In the genomic region with DNA sequence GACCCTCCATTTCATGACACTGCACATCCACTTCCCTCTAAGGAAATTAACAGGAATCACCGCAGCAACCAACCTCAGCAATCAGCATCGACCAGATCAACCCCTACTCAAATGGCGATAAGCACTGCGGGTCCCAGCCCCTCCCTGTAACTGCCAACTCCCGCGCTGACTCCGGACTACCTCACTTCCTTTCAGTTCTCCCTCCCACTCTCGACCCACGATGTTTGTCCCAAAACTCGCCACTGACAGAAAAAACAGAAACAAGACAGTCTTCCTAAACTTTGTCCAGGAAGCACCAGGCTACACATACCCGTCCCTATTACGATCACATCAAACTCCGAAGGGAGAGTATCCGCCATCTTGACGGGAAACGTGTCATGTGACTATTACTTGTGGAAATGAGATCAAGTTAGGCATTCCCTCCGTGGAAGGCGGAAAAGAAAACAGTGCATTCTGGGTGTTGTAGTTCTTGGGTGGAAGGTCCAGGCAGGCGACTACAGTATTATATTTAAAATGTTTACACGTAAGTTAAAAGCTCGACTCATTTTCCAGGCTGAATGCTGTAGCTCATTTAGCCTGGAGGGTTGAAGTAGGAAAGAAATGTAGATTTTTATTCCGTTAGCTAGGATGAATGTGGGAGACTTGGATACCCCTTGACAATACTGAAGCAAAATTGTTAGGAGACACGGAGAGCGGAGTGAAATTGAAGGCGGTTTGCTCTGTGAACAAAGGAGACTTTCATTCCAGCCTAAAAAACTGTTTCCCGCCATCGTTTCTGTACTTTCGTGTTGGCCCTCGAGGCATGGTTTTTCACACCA, we compare ENCODE assay signal across 8 cellular contexts. TPM values are rescaled to one million over a fixed set of nuclear protein-coding genes. Genes with fewer than 3 reads are reported as not detected.
DNase-seq lines count a peak whose midpoint lies in the region; ATAC-seq and TF ChIP-seq lines count a peak whose summit lies in the region.

A gene with protein sequence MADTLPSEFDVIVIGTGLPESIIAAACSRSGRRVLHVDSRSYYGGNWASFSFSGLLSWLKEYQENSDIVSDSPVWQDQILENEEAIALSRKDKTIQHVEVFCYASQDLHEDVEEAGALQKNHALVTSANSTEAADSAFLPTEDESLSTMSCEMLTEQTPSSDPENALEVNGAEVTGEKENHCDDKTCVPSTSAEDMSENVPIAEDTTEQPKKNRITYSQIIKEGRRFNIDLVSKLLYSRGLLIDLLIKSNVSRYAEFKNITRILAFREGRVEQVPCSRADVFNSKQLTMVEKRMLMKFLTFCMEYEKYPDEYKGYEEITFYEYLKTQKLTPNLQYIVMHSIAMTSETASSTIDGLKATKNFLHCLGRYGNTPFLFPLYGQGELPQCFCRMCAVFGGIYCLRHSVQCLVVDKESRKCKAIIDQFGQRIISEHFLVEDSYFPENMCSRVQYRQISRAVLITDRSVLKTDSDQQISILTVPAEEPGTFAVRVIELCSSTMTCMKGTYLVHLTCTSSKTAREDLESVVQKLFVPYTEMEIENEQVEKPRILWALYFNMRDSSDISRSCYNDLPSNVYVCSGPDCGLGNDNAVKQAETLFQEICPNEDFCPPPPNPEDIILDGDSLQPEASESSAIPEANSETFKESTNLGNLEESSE (minus strand): TSS at position 385 of the 818 bp plus-strand sequence. CDS start 26 bp downstream, at position 359.

- no peaks in the 10 kb centered on the region for H3K4me1 ChIP-seq in mammary epithelial cell (ENCODE audit: insufficient read depth, low read length)

- no peaks in the 10 kb centered on the region for H3K36me3 ChIP-seq in mammary epithelial cell (ENCODE audit: insufficient read depth, low read length)

- DNase-seq in T follicular helper cell (ENCODE audit: low read depth) (peak; percentile 55), mammary epithelial cell (peak; percentile 78), iris pigment epithelial cell (ENCODE audit: low read depth) (peak; percentile 89), NCI-H1092 (lab: John Stamatoyannopoulos, UW) (no peak), DMS114 treated with DMSO at 0.1 percent for 48 hours (lab: John Stamatoyannopoulos, UW; ENCODE audit: unreplicated experiment) (no peak)
- peak; percentile 10 to 14 for DNase-seq in stimulated activated CD4-positive, alpha-beta T cell treated with anti-CD3 and anti-CD28 coated beads, Interleukin-15, amount 100 ng/mL, for 1 hour (ENCODE audit: low read depth in 1 of 2, low spot score in 1 of 2)

- H3K9ac ChIP-seq in mammary epithelial cell (ENCODE audit: insufficient read depth, low read length): peak within 1 kb of the TSS; percentile 83

- H4K20me1 ChIP-seq in mammary epithelial cell (ENCODE audit: insufficient read depth, low read length): no peaks in the 10 kb centered on the region

- peak within 1 kb of the TSS; percentile 73 for H3K4me2 ChIP-seq in mammary epithelial cell (ENCODE audit: insufficient read depth, low read depth, low read length)

- intact Hi-C loops in mammary epithelial cell (cut with micrococcal nuclease): loop anchor here (10.0 kb wide), 1 partner anchor 97 kb away; the partner anchor contains the start of gene DACH2

- CTCF ChIA-PET in mammary epithelial cell (lab: Charles Lee; ENCODE audit: low non-redundant PET): no interaction called here

- WGBS in mammary epithelial cell (ENCODE audit: low coverage, missing lambda C conversion rate): 29% methylated on average over 28 of the region's 29 CpGs

- H3K27me3 ChIP-seq in mammary epithelial cell (ENCODE audit: insufficient read depth, low read length): no peaks in the 10 kb centered on the region

- H3K79me2 ChIP-seq in mammary epithelial cell (ENCODE audit: insufficient read depth, low read length): peaks cover 48% of the 10 kb centered on the region

- in situ Hi-C loops in mammary epithelial cell (cut with MboI; ENCODE audit: low sequenced_read_pairs in 2 of 2): no loop called here

- peak within 1 kb of the TSS; percentile 56 to 75 (median 56) for H3K4me3 ChIP-seq in mammary epithelial cell (replicated peaks in 1 of 3; ENCODE audit: insufficient read depth in 1 of 3, low read depth in 2 of 3, low read length in 3 of 3)

- no peak for TF ChIP-seq CTCF in mammary epithelial cell (conservative IDR thresholded peaks at IDR 0.05 in 1 of 2, IDR thresholded peaks at IDR 0.05 in 1 of 2; ENCODE audit: extremely low read depth in 1 of 2, insufficient read depth in 1 of 2, low read depth in 1 of 2, low read length in 2 of 2)

- dilution Hi-C loops in mammary epithelial cell (cut with HindIII; ENCODE audit: low sequenced_read_pairs): no loop called here

- peak within 1 kb of the TSS; percentile 93 for H2AFZ ChIP-seq in mammary epithelial cell (ENCODE audit: low read depth, low read length)

- no TSS peak for BruUV-seq in mammary epithelial cell (replicated peaks; lab: Mats Ljungman, UMichigan)

- ATAC-seq in GM18519 (IDR thresholded peaks at IDR 0.05; ENCODE audit: low FRiP score, unreplicated experiment) (peak; percentile 99), HG03025 (IDR thresholded peaks at IDR 0.05; ENCODE audit: low FRiP score, unreplicated experiment) (peak; percentile 99)

- H3K9me3 ChIP-seq in mammary epithelial cell (replicated peaks; ENCODE audit: insufficient read depth, low read length): no peaks in the 10 kb centered on the region

- peak within 1 kb of the TSS; percentile 76 for H3K27ac ChIP-seq in mammary epithelial cell (ENCODE audit: insufficient read depth, low read depth, low read length)

RNA-seq across cellular contexts. Expression of the gene that starts here (rescaled TPM):
- 10 to 100 TPM; 21.8 to 29.6 TPM for total RNA-seq in mammary epithelial cell
- polyA plus RNA-seq in mammary epithelial cell: 11.1 TPM
- polyA minus RNA-seq in mammary epithelial cell: 12.7 TPM

Comparison
In these comparisons a context has a peak if more than half of its experiments do, and no peak if none do; other contexts are left out.
1. DNase-seq: peak in T follicular helper cell (single experiment), mammary epithelial cell (single experiment), iris pigment epithelial cell (single experiment) and stimulated activated CD4-positive, alpha-beta T cell treated with anti-CD3 and anti-CD28 coated beads, Interleukin-15, amount 100 ng/mL, for 1 hour (2 of 2); none in NCI-H1092 (single experiment) and DMS114 treated with DMSO at 0.1 percent for 48 hours (single experiment).